1 cellular context compared by ENCODE assay signal in the genomic region with DNA sequence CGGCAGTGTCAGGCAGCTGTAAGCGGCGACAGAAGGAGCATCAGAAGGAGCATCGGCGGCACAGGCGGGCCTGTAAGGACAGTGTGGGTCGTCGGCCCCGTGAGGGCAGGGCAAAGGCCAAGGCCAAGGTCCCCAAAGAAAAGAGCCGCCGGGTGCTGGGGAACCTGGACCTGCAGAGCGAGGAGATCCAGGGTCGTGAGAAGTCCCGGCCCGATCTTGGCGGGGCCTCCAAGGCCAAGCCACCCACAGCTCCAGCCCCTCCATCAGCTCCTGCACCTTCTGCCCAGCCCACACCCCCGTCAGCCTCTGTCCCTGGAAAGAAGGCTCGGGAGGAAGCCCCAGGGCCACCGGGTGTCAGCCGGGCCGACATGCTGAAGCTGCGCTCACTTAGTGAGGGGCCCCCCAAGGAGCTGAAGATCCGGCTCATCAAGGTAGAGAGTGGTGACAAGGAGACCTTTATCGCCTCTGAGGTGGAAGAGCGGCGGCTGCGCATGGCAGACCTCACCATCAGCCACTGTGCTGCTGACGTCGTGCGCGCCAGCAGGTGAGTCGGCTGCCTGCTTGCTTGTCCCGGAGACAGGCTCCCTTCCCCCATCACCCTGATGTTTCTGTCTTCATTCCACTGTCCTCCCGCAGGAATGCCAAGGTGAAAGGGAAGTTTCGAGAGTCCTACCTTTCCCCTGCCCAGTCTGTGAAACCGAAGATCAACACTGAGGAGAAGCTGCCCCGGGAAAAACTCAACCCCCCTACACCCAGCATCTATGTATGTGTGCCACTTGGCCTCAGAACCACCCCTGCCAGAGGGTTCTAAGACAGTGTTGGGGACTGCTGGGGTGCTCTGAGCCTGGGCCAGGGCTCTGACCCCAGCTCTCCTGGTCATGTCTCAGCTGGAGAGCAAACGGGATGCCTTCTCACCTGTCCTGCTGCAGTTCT.
TF ChIP-seq lines count a peak whose summit lies in the region.

No MANE protein-coding gene starts in this region.

TF ChIP-seq in GM12878, 131 proteins besides CTCF, POLR2A, EP300 and RAD21:
- no peak for TF ChIP-seq RELA (IDR thresholded peaks at IDR 0.05; ENCODE audit: borderline replicate concordance, partially characterized antibody)
- no peak for TF ChIP-seq TCF3 (IDR thresholded peaks at IDR 0.05; ENCODE audit: borderline replicate concordance, insufficient read depth, low read depth, low read length)
- no peak for TF ChIP-seq ZNF384 (IDR thresholded peaks at IDR 0.05; ENCODE audit: borderline replicate concordance, low read depth, low read length)
- TF ChIP-seq POLR2AphosphoS5 (IDR thresholded peaks at IDR 0.05; ENCODE audit: low read length) = peak; percentile 39; the same call in 1 of the 2 replicates
